8 cellular contexts compared by ENCODE assay signal in the genomic region with DNA sequence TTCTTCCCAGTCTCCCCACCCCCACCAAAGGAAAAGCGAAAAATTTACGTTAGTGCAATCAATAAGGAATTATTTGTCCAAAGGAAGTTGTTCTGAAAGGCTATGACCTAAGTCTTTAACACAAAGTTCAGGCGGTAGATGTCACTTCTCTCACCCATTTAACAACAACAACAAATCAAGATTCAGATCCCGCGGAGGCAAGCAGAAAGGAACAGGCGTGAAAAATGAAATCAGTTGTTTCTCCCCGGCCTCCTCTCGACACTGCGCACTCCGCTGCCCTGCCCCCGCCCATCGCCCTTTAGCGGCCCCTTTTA. TPM values are rescaled to one million over a fixed set of nuclear protein-coding genes. Genes with fewer than 3 reads are reported as not detected.
DNase-seq lines count a peak whose midpoint lies in the region; ATAC-seq, FAIRE-seq and TF ChIP-seq lines count a peak whose summit lies in the region.

No MANE protein-coding gene starts in this region.

- H3K36me3 ChIP-seq in SJCRH30 (no peaks in the 10 kb centered on the region), esophagus muscularis mucosa (no peaks in the 10 kb centered on the region), pancreas (no peaks in the 10 kb centered on the region)

- intact Hi-C loops in esophagus muscularis mucosa (cut with DNase I), result loop anchor here (10.0 kb wide), 1 partner anchor 95 kb away; no protein-coding TSS in a partner anchor
- intact Hi-C loops in pancreas (cut with DNase I), result loop anchor here in 1 of 3 donors (10.0 kb wide), 1 partner anchor 65 kb away; no protein-coding TSS in a partner anchor

- H3K27me3 ChIP-seq in SJCRH30, result no peaks in the 10 kb centered on the region
- H3K27me3 ChIP-seq in esophagus muscularis mucosa, result no peaks in the 10 kb centered on the region
- H3K27me3 ChIP-seq in pancreas, result no peaks in the 10 kb centered on the region

- no peak for TF ChIP-seq EP300 in esophagus muscularis mucosa (IDR thresholded peaks at IDR 0.05)

- H3K27ac ChIP-seq in SJCRH30, result peak overlapping the region; percentile 79
- H3K27ac ChIP-seq in esophagus muscularis mucosa (replicated peaks in 1 of 4), result peak overlapping the region; percentile 95 to 98 (median 96)
- H3K27ac ChIP-seq in pancreas, result peak overlapping the region; percentile 90 to 97 (median 96)

- H3K9me3 ChIP-seq in SJCRH30 (replicated peaks) (no peaks in the 10 kb centered on the region), esophagus muscularis mucosa (no peaks in the 10 kb centered on the region), pancreas (no peaks in the 10 kb centered on the region)

- no peak for ATAC-seq in pancreas
- no peak for ATAC-seq in HG03095 (IDR thresholded peaks at IDR 0.05; ENCODE audit: unreplicated experiment)

- peaks cover 17% of the 10 kb centered on the region for H3K4me1 ChIP-seq in SJCRH30
- peaks cover 17 to 43% (median 37%) of the 10 kb centered on the region in 4 donors for H3K4me1 ChIP-seq in esophagus muscularis mucosa
- peaks cover 0 to 12% (median 7%) of the 10 kb centered on the region in 3 donors for H3K4me1 ChIP-seq in pancreas

- 0% methylated on average over 13 of the region's 13 CpGs for WGBS in esophagus muscularis mucosa
- WGBS in pancreas, 2 donors, result 0 to 1% methylated on average over 13 of the region's 13 CpGs

- no peak for TF ChIP-seq CTCF in esophagus muscularis mucosa (IDR thresholded peaks at IDR 0.05)
- no peak for TF ChIP-seq CTCF in pancreas (IDR thresholded peaks at IDR 0.05)

- DNase-seq in stimulated activated CD8-positive, alpha-beta memory T cell treated with anti-CD3 and anti-CD28 coated beads, Interleukin-12 subunit alpha, Interleukin-12 subunit beta, amount 100 ng/mL, for 4 hours (ENCODE audit: low read depth), result peak; percentile 10
- DNase-seq in stimulated activated CD8-positive, alpha-beta memory T cell treated with anti-CD3 and anti-CD28 coated beads, Interleukin-4, amount 100 ng/mL, for 48 hours, result no peak
- no peak for DNase-seq in SJCRH30
- no peak for DNase-seq in esophagus muscularis mucosa (ENCODE audit: extremely low spot score)
- no peak for DNase-seq in pancreas
- no peak for DNase-seq in KBM-7
- DNase-seq in urothelium cell line (ENCODE audit: low spot score), result no peak

- FAIRE-seq in pancreas (lab: Jason Lieb, UNC) (no peak), urothelium cell line (lab: Jason Lieb, UNC) (no peak)

- H3K4me3 ChIP-seq in SJCRH30, result peak overlapping the region; percentile 80
- peak overlapping the region; percentile 93 to 97 (median 96) for H3K4me3 ChIP-seq in esophagus muscularis mucosa
- peak overlapping the region; percentile 77 to 99 (median 96) for H3K4me3 ChIP-seq in pancreas

- no peak for TF ChIP-seq POLR2A in esophagus muscularis mucosa (IDR thresholded peaks at IDR 0.05; ENCODE audit: low read depth)

- in situ Hi-C loops in KBM-7 (cut with MboI; ENCODE audit: low pct_unique_long_range_greater_than_20kb, low sequenced_read_pairs), result no loop called here

RNA-seq across cellular contexts. Expression of a gene that starts 1.4 kb away (rescaled TPM):
- 20.8 and 22.4 TPM in 2 replicates for total RNA-seq in SJCRH30 (2014; rRNA removed; shearing (Covaris generic))
- total RNA-seq in esophagus muscularis mucosa (10 to 100 TPM; 15.7 to 19.1 (median 18.5) TPM), pancreas (10 to 100 TPM in 3 of 6 donors, 1 to 10 TPM in 3; 5.2 to 11.3 (median 8.7) TPM)
- polyA plus RNA-seq in pancreas, result 1 to 10 TPM; 2.4 to 2.7 TPM
